Comparison of ENCODE assay signal across 8 cellular contexts in genomic region chr1:209860293-209860881, GRCh38. TPM values are rescaled to one million over a fixed set of nuclear protein-coding genes. Genes with fewer than 3 reads are reported as not detected.
DNase-seq lines count a peak whose midpoint lies in the region; ATAC-seq and TF ChIP-seq lines count a peak whose summit lies in the region.

No MANE protein-coding gene starts in this region.

- no peak overlapping the region for H3K4me2 ChIP-seq in PC-9

- no peak overlapping the region for H3K4me3 ChIP-seq in PC-9

- H3K9me3 ChIP-seq in PC-9 (ENCODE audit: insufficient read depth, low read depth): no peaks in the 10 kb centered on the region

- H3K27me3 ChIP-seq in PC-9 (ENCODE audit: insufficient read depth, low read depth): no peaks in the 10 kb centered on the region

- H3K4me1 ChIP-seq in PC-9 (replicated peaks; ENCODE audit: insufficient read depth): peaks cover 11% of the 10 kb centered on the region

- POLR2A ChIA-PET in PC-9 (lab: Charles Lee; ENCODE audit: unreplicated experiment): no interaction called here

- peak; percentile 96 for ATAC-seq in GM21529 (IDR thresholded peaks at IDR 0.05; ENCODE audit: unreplicated experiment)

- intact Hi-C loops in PC-9 (cut with micrococcal nuclease; ENCODE audit: unreplicated experiment): loop anchor here (1.0 to 5.0 kb wide), 4 partner anchors 37 to 450 kb away; no protein-coding TSS in a partner anchor

- H3K4me1 Mint-ChIP-seq in neural crest cell: no peaks in the 10 kb centered on the region

- H3K9me2 ChIP-seq in PC-9 (ENCODE audit: insufficient read depth): no peaks in the 10 kb centered on the region

- no peak overlapping the region for H2AFZ ChIP-seq in PC-9

- peak; percentile 81 for TF ChIP-seq RAD21 in Ishikawa (IDR thresholded peaks at IDR 0.05; ENCODE audit: low read depth)

- CTCF ChIA-PET in PC-9 (lab: Charles Lee): interaction anchor here (0.6 to 1.5 kb wide), 6 partner anchors 35 to 216 kb away, joined by 3 to 4 read pairs (median 3); no protein-coding TSS in a partner anchor

- H3K36me3 ChIP-seq in PC-9 (ENCODE audit: low read depth): no peaks in the 10 kb centered on the region

- peak; percentile 94 for TF ChIP-seq CTCF in PC-9 (conservative IDR thresholded peaks at IDR 0.05)
- peak; percentile 93 for TF ChIP-seq CTCF in neural crest cell (conservative IDR thresholded peaks at IDR 0.05)

- no peak overlapping the region for H3K4me3 Mint-ChIP-seq in neural crest cell

- no peak overlapping the region for H3K27ac Mint-ChIP-seq in neural crest cell (ENCODE audit: unreplicated experiment)

- no TSS peak for BruUV-seq in PC-9 (replicated peaks; lab: Mats Ljungman, UMichigan)

- no peaks in the 10 kb centered on the region for H3K9me3 Mint-ChIP-seq in neural crest cell

- peak; percentile 83 for DNase-seq in DMS79 treated with DMSO at 0.1 percent for 48 hours (lab: John Stamatoyannopoulos, UW)
- peak; percentile 58 to 69 for DNase-seq in PC-9
- peak; percentile 64 for DNase-seq in activated T-cell treated with anti-CD3 and anti-CD28 coated beads for 48 hours (ENCODE audit: low read depth)
- peak; percentile 81 for DNase-seq in fibroblast of gingiva (ENCODE audit: low read depth)
- DNase-seq in neural crest cell (ENCODE audit: low read depth, low spot score): peak; percentile 73
- DNase-seq in substantia nigra (lab: John Stamatoyannopoulos, UW): peak in 41 of 49 donors; percentile 9 to 84 (median 55)

- peaks cover 26% of the 10 kb centered on the region for H3K27me3 Mint-ChIP-seq in neural crest cell (ENCODE audit: low read depth)

- no peak for TF ChIP-seq EP300 in Ishikawa (IDR thresholded peaks at IDR 0.05; ENCODE audit: borderline replicate concordance)

- H3F3A ChIP-seq in PC-9 (ENCODE audit: insufficient read depth, low read depth): no peaks in the 10 kb centered on the region

- H3K36me3 Mint-ChIP-seq in neural crest cell (ENCODE audit: low read depth): no peaks in the 10 kb centered on the region

- no peaks in the 10 kb centered on the region for H4K20me1 ChIP-seq in PC-9 (ENCODE audit: insufficient read depth)

- H3K27ac ChIP-seq in PC-9 (no peak overlapping the region), substantia nigra (ENCODE audit: low read depth, low read length, poor library complexity, severe bottlenecking) (no peak overlapping the region)

- H3K79me2 ChIP-seq in PC-9 (ENCODE audit: low read depth): no peaks in the 10 kb centered on the region

TF ChIP-seq in Ishikawa, 13 proteins besides CTCF, POLR2A, EP300 and RAD21:
- TF ChIP-seq EGR1 (IDR thresholded peaks at IDR 0.05): no peak
- no peak for TF ChIP-seq REST (IDR thresholded peaks at IDR 0.05; ENCODE audit: low read depth)
- TF ChIP-seq TCF12 (IDR thresholded peaks at IDR 0.05; ENCODE audit: low read depth): no peak
- no peak for TF ChIP-seq TEAD4 (IDR thresholded peaks at IDR 0.05)
- no peak for TF ChIP-seq FOXM1 (IDR thresholded peaks at IDR 0.05; ENCODE audit: borderline replicate concordance, low read depth)
- no peak for TF ChIP-seq CEBPB (IDR thresholded peaks at IDR 0.05)
- no peak for TF ChIP-seq ZBTB7A (IDR thresholded peaks at IDR 0.05; ENCODE audit: low read depth)
- no peak for TF ChIP-seq USF1 (IDR thresholded peaks at IDR 0.05)
- TF ChIP-seq TAF1 (IDR thresholded peaks at IDR 0.05; ENCODE audit: low read depth): no peak
- no peak for TF ChIP-seq CREB1 (IDR thresholded peaks at IDR 0.05; ENCODE audit: low read depth)
- no peak for TF ChIP-seq NFIC (IDR thresholded peaks at IDR 0.05)
- TF ChIP-seq YY1 (IDR thresholded peaks at IDR 0.05; ENCODE audit: low read depth): no peak
- TF ChIP-seq MAX (IDR thresholded peaks at IDR 0.05): no peak

RNA-seq across cellular contexts. Expression of gene UTP25, which starts 32.6 kb away (rescaled TPM):
- total RNA-seq in PC-9 (2021) (8.2 and 9.3 TPM in 2 replicates), neural crest cell (6.8 and 7.2 TPM in 2 replicates)

RNA-seq across cellular contexts. Expression of gene IRF6, which starts 54.4 kb away (rescaled TPM):
- 46.5 and 50.9 TPM in 2 replicates for total RNA-seq in PC-9 (2021)
- total RNA-seq in neural crest cell: 0.05 TPM in 1 of 2 replicates, not detected in the other

Comparison
In these comparisons a context has a peak if more than half of its experiments do, and no peak if none do; other contexts are left out.
1. RNA of gene IRF6, which starts 54.4 kb away (total RNA-seq): 46.5 to 50.9 TPM in PC-9; 0.05 TPM in neural crest cell; every median in the first group is over 10 times any median in the second.
2. Peak in every context shown above with its lines, with median percentiles within 50 percentile points of each other: DNase-seq.